17 cellular contexts compared by ENCODE assay signal in the genomic region with DNA sequence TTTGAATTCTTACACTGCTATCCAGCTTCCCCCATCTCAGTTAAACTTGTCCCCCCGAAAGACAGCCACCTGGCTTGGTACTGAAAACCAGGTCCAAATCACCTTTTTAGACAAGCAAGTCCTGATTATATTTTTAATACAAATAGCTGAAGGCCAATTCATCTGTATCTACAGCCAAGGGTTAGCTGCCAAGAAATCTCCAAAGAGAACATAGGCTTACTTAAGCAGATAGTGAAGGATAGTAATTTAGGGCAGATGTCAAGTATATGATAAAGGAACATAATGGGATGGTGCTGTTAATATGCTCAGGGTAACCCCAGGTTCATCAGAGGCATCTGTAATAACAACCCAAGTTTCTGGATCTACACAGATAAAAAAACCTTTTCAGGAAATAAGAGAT.
DNase-seq lines count a peak whose midpoint lies in the region; ATAC-seq and TF ChIP-seq lines count a peak whose summit lies in the region.
"Had no signal": no experiment of that assay in that cellular context is flagged by ENCODE, and none has a peak within 500 bp of the region (broad histone marks: within the 10 kb centered on the region; RNA-seq: fewer than 3 reads in every experiment).

No MANE protein-coding gene starts in this region.

- H3K36me3 Mint-ChIP-seq in memory B cell, result peaks cover 10% of the 10 kb centered on the region
- H3K36me3 Mint-ChIP-seq: CD8-positive, alpha-beta T cell had no signal

- no peaks in the 10 kb centered on the region for H3K27me3 ChIP-seq in left ventricle myocardium inferior (ENCODE audit: low read depth)
- H3K27me3 ChIP-seq in RWPE2 (ENCODE audit: insufficient read depth, poor library complexity, severe bottlenecking), result no peaks in the 10 kb centered on the region

- ATAC-seq in Right ventricle myocardium inferior (no peak), RWPE2 (ENCODE audit: low read depth) (no peak), memory B cell (ENCODE audit: low read depth) (peak; percentile 17), HG03565 (IDR thresholded peaks at IDR 0.05; ENCODE audit: unreplicated experiment) (no peak), GM19467 (IDR thresholded peaks at IDR 0.05; ENCODE audit: unreplicated experiment) (no peak)
- ATAC-seq: CD8-positive, alpha-beta T cell had no signal

- H3K9me3 ChIP-seq in left ventricle myocardium inferior (replicated peaks), result no peaks in the 10 kb centered on the region
- H3K9me3 ChIP-seq in RWPE2 (ENCODE audit: severe bottlenecking), result no peaks in the 10 kb centered on the region

- DNase-seq in left ventricle myocardium inferior (no peak), Right ventricle myocardium inferior (ENCODE audit: missing footprints) (no peak), RWPE2 (ENCODE audit: low spot score) (no peak), memory B cell (ENCODE audit: low spot score in 2 of 2) (no peak), pons (ENCODE audit: low spot score) (no peak), HUDEP-2 (lab: John Stamatoyannopoulos, UW; ENCODE audit: unreplicated experiment in 76 of 76) (no peak)
- DNase-seq: CD8-positive, alpha-beta T cell; DND-41; GF-D8; HFFc6; NCI-H1417; NCI-H1930; NCI-H2171; NCI-H510A treated with DMSO at 0.1 percent for 48 hours; RPMI8226 had no signal

- H3K36me3 ChIP-seq in left ventricle myocardium inferior (no peaks in the 10 kb centered on the region), RWPE2 (ENCODE audit: low read depth) (no peaks in the 10 kb centered on the region)

- H3K9me3 Mint-ChIP-seq in memory B cell, result no peaks in the 10 kb centered on the region
- H3K9me3 Mint-ChIP-seq: CD8-positive, alpha-beta T cell had no signal

- H3K4me3 ChIP-seq in left ventricle myocardium inferior (no peak overlapping the region), RWPE2 (ENCODE audit: severe bottlenecking) (no peak overlapping the region)

- H3K4me1 ChIP-seq in left ventricle myocardium inferior, result peaks cover 35% of the 10 kb centered on the region
- peaks cover 12% of the 10 kb centered on the region for H3K4me1 ChIP-seq in RWPE2 (ENCODE audit: insufficient read depth, poor library complexity, severe bottlenecking)

- no peaks in the 10 kb centered on the region for H3K27me3 Mint-ChIP-seq in memory B cell

- TF ChIP-seq CTCF in left ventricle myocardium inferior (IDR thresholded peaks at IDR 0.05; ENCODE audit: borderline replicate concordance), result no peak
- TF ChIP-seq CTCF in RWPE2 (IDR thresholded peaks at IDR 0.05; ENCODE audit: poor library complexity, severe bottlenecking), result no peak

- no peak overlapping the region for H3K4me3 Mint-ChIP-seq in memory B cell
- H3K4me3 Mint-ChIP-seq: CD8-positive, alpha-beta T cell; HFFc6 had no signal

- H3K27ac ChIP-seq in left ventricle myocardium inferior (replicated peaks), result peak overlapping the region; percentile 39
- H3K27ac ChIP-seq in RWPE2 (ENCODE audit: poor library complexity, severe bottlenecking), result peak overlapping the region; percentile 58

- peaks cover 49% of the 10 kb centered on the region for H3K4me1 Mint-ChIP-seq in memory B cell

- H3K27ac Mint-ChIP-seq in memory B cell, result peak overlapping the region; percentile 85
- H3K27ac Mint-ChIP-seq: CD8-positive, alpha-beta T cell; HFFc6 had no signal

- intact Hi-C loops in left ventricle myocardium inferior (cut with micrococcal nuclease) (no loop called here), Right ventricle myocardium inferior (cut with DNase I) (no loop called here)
